ENCODE assay signal across 8 cellular contexts in the genomic region with DNA sequence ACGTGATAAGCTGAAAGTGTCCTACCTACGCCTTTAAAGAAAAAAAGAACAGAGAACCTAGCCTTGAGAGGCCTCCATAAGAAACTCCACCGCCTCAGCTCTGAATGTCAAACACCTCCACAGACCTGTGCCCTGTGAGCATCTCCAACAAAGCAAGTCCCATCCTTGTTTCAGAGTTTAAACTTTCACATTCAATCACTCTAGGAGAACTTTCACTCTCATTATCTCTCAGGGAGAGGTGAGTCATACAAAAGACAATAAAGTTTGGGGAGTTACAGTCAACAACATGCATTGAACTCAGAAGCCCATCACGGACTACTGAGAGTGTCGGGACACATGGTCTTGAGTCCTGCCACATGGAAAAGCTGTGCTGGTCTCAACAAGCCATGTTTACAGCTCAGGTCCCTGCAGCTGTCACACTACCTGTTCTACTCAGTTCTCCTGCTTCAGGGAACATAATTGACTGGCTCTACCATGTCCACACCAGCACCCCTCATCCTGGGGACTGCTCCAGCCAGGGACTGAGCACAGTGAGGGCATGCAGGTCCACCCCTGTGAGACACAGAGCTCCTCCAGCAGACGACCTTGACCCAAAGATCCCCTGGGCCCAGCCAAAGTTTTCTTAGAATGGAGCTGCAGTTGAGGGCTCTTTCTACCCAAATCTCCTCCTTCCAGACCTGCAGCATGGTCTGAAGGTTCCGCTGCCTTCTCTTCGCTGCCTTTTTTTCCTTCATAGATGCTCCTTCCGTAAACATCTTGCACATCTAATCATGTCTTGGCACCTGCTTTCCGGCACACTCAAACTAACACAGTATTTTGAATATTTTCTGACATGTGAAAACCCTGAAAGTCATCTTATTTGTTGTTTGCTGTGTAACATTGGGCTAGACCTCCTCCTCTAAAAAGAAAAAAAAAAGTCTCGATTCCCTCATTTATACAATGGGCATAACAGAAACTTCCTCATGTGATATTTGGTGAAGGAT.
DNase-seq lines count a peak whose midpoint lies in the region; ATAC-seq and TF ChIP-seq lines count a peak whose summit lies in the region.

No MANE protein-coding gene starts in this region.

- H3K4me2 ChIP-seq in MM.1S (ENCODE audit: low read depth, low read length), result peak overlapping the region; percentile 44; the same call in 1 of the 2 replicates
- H3K4me2 ChIP-seq in mammary epithelial cell (ENCODE audit: insufficient read depth, low read depth, low read length), result no peak overlapping the region

- H4K20me1 ChIP-seq in MM.1S (ENCODE audit: insufficient read depth, low read length) (no peaks in the 10 kb centered on the region), mammary epithelial cell (ENCODE audit: insufficient read depth, low read length) (no peaks in the 10 kb centered on the region)

- H2AFZ ChIP-seq in MM.1S (ENCODE audit: low read length) (no peak overlapping the region), mammary epithelial cell (ENCODE audit: low read depth, low read length) (no peak overlapping the region)

- BruUV-seq in mammary epithelial cell (replicated peaks; lab: Mats Ljungman, UMichigan), result no TSS peak

- H3K4me3 ChIP-seq in MM.1S (ENCODE audit: low read length), result no peak overlapping the region
- H3K4me3 ChIP-seq in mammary epithelial cell (replicated peaks in 1 of 3; ENCODE audit: insufficient read depth in 1 of 3, low read depth in 2 of 3, low read length in 3 of 3), result no peak overlapping the region

- H3K36me3 ChIP-seq in MM.1S (replicated peaks; ENCODE audit: insufficient read depth, low read length), result 0 out of 2 replicates have a peak, but pooled peaks cover 5% of the 10 kb centered on the region
- peaks cover 45% of the 10 kb centered on the region for H3K36me3 ChIP-seq in mammary epithelial cell (ENCODE audit: insufficient read depth, low read length)

- H3F3A ChIP-seq in MM.1S (ENCODE audit: insufficient read depth, low read length), result peaks cover 50% of the 10 kb centered on the region

- H3K9me3 ChIP-seq in MM.1S (replicated peaks; ENCODE audit: insufficient read depth, low read length) (no peaks in the 10 kb centered on the region), mammary epithelial cell (replicated peaks; ENCODE audit: insufficient read depth, low read length) (no peaks in the 10 kb centered on the region)

- CTCF ChIA-PET in mammary epithelial cell (lab: Charles Lee; ENCODE audit: low non-redundant PET), result no interaction called here

- H3K9me2 ChIP-seq in MM.1S (replicated peaks; ENCODE audit: insufficient read depth, low read length), result no peaks in the 10 kb centered on the region

- H3K4me1 ChIP-seq in MM.1S (ENCODE audit: low read length), result peaks cover 59% of the 10 kb centered on the region
- peaks cover 22% of the 10 kb centered on the region for H3K4me1 ChIP-seq in mammary epithelial cell (ENCODE audit: insufficient read depth, low read length)

- dilution Hi-C loops in mammary epithelial cell (cut with HindIII; ENCODE audit: low sequenced_read_pairs), result no loop called here

- peaks cover 7% of the 10 kb centered on the region for H3K79me2 ChIP-seq in MM.1S (ENCODE audit: low read length)
- H3K79me2 ChIP-seq in mammary epithelial cell (ENCODE audit: insufficient read depth, low read length), result peaks cover 88% of the 10 kb centered on the region

- intact Hi-C loops in mammary epithelial cell (cut with micrococcal nuclease), result no loop called here
- intact Hi-C loops in head of caudate nucleus (cut with DNase I), result no loop called here

- WGBS in mammary epithelial cell (ENCODE audit: low coverage, missing lambda C conversion rate), result 79% methylated on average over 11 of the region's 11 CpGs

- no peaks in the 10 kb centered on the region for H3K27me3 ChIP-seq in MM.1S (replicated peaks; ENCODE audit: insufficient read depth, low read length)
- H3K27me3 ChIP-seq in mammary epithelial cell (ENCODE audit: insufficient read depth, low read length), result no peaks in the 10 kb centered on the region

- DNase-seq in GM13977 (ENCODE audit: low spot score), result peak; percentile 60
- DNase-seq in MM.1S, result peak; percentile 60
- peak; percentile 42 for DNase-seq in mammary epithelial cell
- DNase-seq in stimulated activated CD4-positive, alpha-beta T cell treated with anti-CD3 and anti-CD28 coated beads, Interleukin-4, amount 100 ng/mL, for 24 hours, result peak; percentile 80
- DNase-seq in head of caudate nucleus, result no peak
- DNase-seq in SKM-1 (lab: John Stamatoyannopoulos, UW; ENCODE audit: unreplicated experiment), result no peak
- no peak for DNase-seq in AG20443 (ENCODE audit: low spot score)

- no peak for TF ChIP-seq CTCF in GM13977 (IDR thresholded peaks at IDR 0.05; ENCODE audit: extremely low read depth, insufficient read depth, missing control alignments)
- no peak for TF ChIP-seq CTCF in MM.1S (IDR thresholded peaks at IDR 0.05; ENCODE audit: low read length)
- no peak for TF ChIP-seq CTCF in mammary epithelial cell (conservative IDR thresholded peaks at IDR 0.05 in 1 of 2, IDR thresholded peaks at IDR 0.05 in 1 of 2; ENCODE audit: extremely low read depth in 1 of 2, insufficient read depth in 1 of 2, low read depth in 1 of 2, low read length in 2 of 2)

- in situ Hi-C loops in GM13977 (cut with MboI; ENCODE audit: low pct_unique_long_range_greater_than_20kb, low sequenced_read_pairs, unreplicated experiment) (loop anchor here (25.0 kb wide), 1 partner anchor 185 kb away; no protein-coding TSS in a partner anchor), mammary epithelial cell (cut with MboI; ENCODE audit: low sequenced_read_pairs in 2 of 2) (no loop called here)

- peak; percentile 44 for ATAC-seq in GM21737 (IDR thresholded peaks at IDR 0.05; ENCODE audit: unreplicated experiment)

- no peak overlapping the region for H3K9ac ChIP-seq in MM.1S (ENCODE audit: low read length)
- no peak overlapping the region for H3K9ac ChIP-seq in mammary epithelial cell (ENCODE audit: insufficient read depth, low read length)

- H3K27ac ChIP-seq in MM.1S (ENCODE audit: low read length) (peak overlapping the region; percentile 93; the same call in 1 of the 2 replicates), mammary epithelial cell (ENCODE audit: insufficient read depth, low read depth, low read length) (no peak overlapping the region)

Comparison
In these comparisons a context has a peak if more than half of its experiments do, and no peak if none do; other contexts are left out.
1. DNase-seq: peak in GM13977 (single experiment), MM.1S (single experiment), mammary epithelial cell (single experiment) and stimulated activated CD4-positive, alpha-beta T cell treated with anti-CD3 and anti-CD28 coated beads, Interleukin-4, amount 100 ng/mL, for 24 hours (single experiment); none in head of caudate nucleus (0 of 42), SKM-1 (single experiment) and AG20443 (single experiment).